8 cellular contexts compared by ENCODE assay signal in the genomic region with DNA sequence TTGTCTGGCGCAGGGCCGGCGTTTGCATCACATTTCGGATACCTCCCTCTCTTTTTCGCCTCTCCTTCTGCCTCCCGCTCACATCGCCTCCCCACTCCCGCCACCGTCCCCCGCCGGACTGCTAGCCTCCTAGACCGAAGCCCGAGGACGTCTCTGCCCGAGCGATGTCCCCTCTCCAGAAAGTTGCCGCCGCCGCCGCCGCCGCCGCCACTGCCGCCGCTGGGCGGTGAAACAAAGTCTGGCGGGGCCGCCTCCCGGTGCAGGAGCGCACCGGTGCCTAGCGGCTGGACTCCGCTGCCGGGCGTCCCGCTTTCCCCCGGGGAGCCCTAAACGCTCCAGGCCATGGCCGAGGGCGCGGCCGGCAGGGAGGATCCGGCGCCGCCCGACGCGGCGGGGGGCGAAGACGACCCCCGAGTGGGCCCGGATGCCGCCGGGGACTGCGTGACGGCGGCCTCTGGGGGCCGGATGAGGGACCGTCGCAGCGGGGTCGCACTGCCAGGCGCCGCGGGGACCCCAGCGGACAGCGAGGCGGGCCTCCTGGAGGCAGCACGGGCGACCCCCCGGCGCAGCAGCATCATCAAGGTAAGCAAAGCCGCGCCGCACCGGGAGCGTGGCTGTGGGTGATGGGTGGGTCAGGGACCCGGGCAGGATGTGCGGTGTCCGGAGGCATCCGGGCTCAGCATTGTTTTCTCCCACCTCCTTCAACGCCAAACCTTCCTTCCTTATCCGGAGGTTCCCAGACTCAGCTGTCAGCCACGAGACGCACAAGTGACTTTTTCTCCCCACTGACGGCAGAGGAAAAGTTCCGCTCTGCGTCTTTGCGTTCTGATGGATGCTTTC. TPM values are rescaled to one million over a fixed set of nuclear protein-coding genes. Genes with fewer than 3 reads are reported as not detected.
A peak's percentile ranks its signal among the peaks of the same experiment; 100 is the strongest.
DNase-seq lines count a peak whose midpoint lies in the region; TF ChIP-seq lines count a peak whose summit lies in the region.

No MANE protein-coding gene starts in this region.

- no peak for TF ChIP-seq POLR2A in sigmoid colon (IDR thresholded peaks at IDR 0.05)

- H3K36me3 ChIP-seq in PC-9 (ENCODE audit: low read depth) = no peaks in the 10 kb centered on the region
- no peaks in the 10 kb centered on the region for H3K36me3 ChIP-seq in hepatocyte (replicated peaks; ENCODE audit: insufficient read depth, low read depth)
- no peaks in the 10 kb centered on the region for H3K36me3 ChIP-seq in sigmoid colon

- no peak overlapping the region for H3K27ac ChIP-seq in PC-9
- no peak overlapping the region for H3K27ac ChIP-seq in hepatocyte
- peak overlapping the region; percentile 77 to 86 (median 84) for H3K27ac ChIP-seq in sigmoid colon

- H2AFZ ChIP-seq in PC-9 = 0 out of 2 replicates have a peak overlapping the region, but pooled peaks have one; percentile 60
- peak overlapping the region; percentile 60 for H2AFZ ChIP-seq in hepatocyte

- H3K4me3 ChIP-seq in HFF-Myc (replicated peaks; ENCODE audit: low read depth, low read length) (peak overlapping the region; percentile 40), PC-9 (peak overlapping the region; percentile 41; the same call in 1 of the 2 replicates), hepatocyte (peak overlapping the region; percentile 76), sigmoid colon (peak overlapping the region; percentile 51 to 95 (median 68))

- CTCF ChIA-PET in PC-9 (lab: Charles Lee) = no interaction called here

- BruUV-seq in PC-9 (replicated peaks; lab: Mats Ljungman, UMichigan) = no TSS peak

- H3K4me1 ChIP-seq in PC-9 (replicated peaks; ENCODE audit: insufficient read depth) (no peaks in the 10 kb centered on the region), hepatocyte (ENCODE audit: insufficient read depth) (peaks cover 5% of the 10 kb centered on the region), sigmoid colon (peaks cover 0 to 50% (median 32%) of the 10 kb centered on the region in 4 donors)

- TF ChIP-seq CTCF in GM12872 (IDR thresholded peaks at IDR 0.05; ENCODE audit: insufficient read depth, low read depth, low read length) = peak; percentile 2; the same call in 1 of the 3 replicates
- no peak for TF ChIP-seq CTCF in HFF-Myc (IDR thresholded peaks at IDR 0.05; ENCODE audit: low read depth, low read length, missing control alignments)
- TF ChIP-seq CTCF in PC-9 (conservative IDR thresholded peaks at IDR 0.05) = no peak
- peak; percentile 10 for TF ChIP-seq CTCF in hepatocyte (IDR thresholded peaks at IDR 0.05; ENCODE audit: poor library complexity)
- TF ChIP-seq CTCF in sigmoid colon (IDR thresholded peaks at IDR 0.05) = no peak

- 2% methylated on average over 64 of the region's 90 CpGs for WGBS in hepatocyte (ENCODE audit: low lambda C conversion rate, missing lambda C conversion rate)
- WGBS in sigmoid colon, 2 donors = 1% methylated on average over 90 of the region's 90 CpGs

- no peaks in the 10 kb centered on the region for H3K79me2 ChIP-seq in PC-9 (ENCODE audit: low read depth)
- H3K79me2 ChIP-seq in hepatocyte = no peaks in the 10 kb centered on the region

- H4K20me1 ChIP-seq in PC-9 (ENCODE audit: insufficient read depth) (no peaks in the 10 kb centered on the region), hepatocyte (ENCODE audit: insufficient read depth, poor library complexity, severe bottlenecking) (no peaks in the 10 kb centered on the region)

- H3K27me3 ChIP-seq in PC-9 (ENCODE audit: insufficient read depth, low read depth) (peaks cover 22% of the 10 kb centered on the region), hepatocyte (peaks cover 28% of the 10 kb centered on the region), sigmoid colon (no peaks in the 10 kb centered on the region)

- POLR2A ChIA-PET in PC-9 (lab: Charles Lee; ENCODE audit: unreplicated experiment) = interaction anchor here (0.6 kb wide), 1 partner anchor 58 kb away, joined by 3 read pairs; no protein-coding TSS in a partner anchor

- H3K9me3 ChIP-seq in PC-9 (ENCODE audit: insufficient read depth, low read depth) = no peaks in the 10 kb centered on the region; the same call in 1 of the 2 replicates
- H3K9me3 ChIP-seq in hepatocyte (ENCODE audit: low read depth) = no peaks in the 10 kb centered on the region
- H3K9me3 ChIP-seq in sigmoid colon = no peaks in the 10 kb centered on the region

- no peak for TF ChIP-seq EP300 in sigmoid colon (IDR thresholded peaks at IDR 0.05)

- H3K4me2 ChIP-seq in PC-9 (peak overlapping the region; percentile 74), hepatocyte (peak overlapping the region; percentile 89)

- no peak for DNase-seq in HFF-Myc (ENCODE audit: extremely low read depth, low read depth)
- no peak for DNase-seq in PC-9
- DNase-seq in anterior cingulate cortex (lab: John Stamatoyannopoulos, UW) = peak in 36 of 58 donors; percentile 3 to 68 (median 29)
- DNase-seq in hepatocyte (ENCODE audit: low spot score) = peak; percentile 32
- DNase-seq in sigmoid colon = peak; percentile 80
- no peak for DNase-seq in DMS79 treated with DMSO at 0.1 percent for 48 hours (lab: John Stamatoyannopoulos, UW)
- DNase-seq in SHP77 treated with DMSO at 0.1 percent for 48 hours (lab: John Stamatoyannopoulos, UW) = no peak

- H3K9me2 ChIP-seq in PC-9 (ENCODE audit: insufficient read depth) (no peaks in the 10 kb centered on the region), hepatocyte (replicated peaks; ENCODE audit: insufficient read depth) (no peaks in the 10 kb centered on the region)

- intact Hi-C loops in PC-9 (cut with micrococcal nuclease; ENCODE audit: unreplicated experiment) = loop anchor here (1.0 kb wide), 1 partner anchor 491 kb away; no protein-coding TSS in a partner anchor
- intact Hi-C loops in sigmoid colon (cut with DNase I) = loop anchor here (2.0 to 10.0 kb wide), 4 partner anchors 98 to 1660 kb away; no protein-coding TSS in a partner anchor

- H3F3A ChIP-seq in PC-9 (ENCODE audit: insufficient read depth, low read depth) = no peaks in the 10 kb centered on the region

RNA-seq across cellular contexts. Expression of gene PLCL1, which starts 0.6 kb away (rescaled TPM):
- total RNA-seq in PC-9 (2021) (not detected in 2 replicates), hepatocyte (2.2 and 2.4 TPM in 2 replicates), sigmoid colon (10 to 100 TPM; 13.6 to 20.0 (median 16.9) TPM)
- polyA plus RNA-seq in hepatocyte (0.37 and 0.43 TPM in 2 replicates), sigmoid colon (1 to 10 TPM in 2 of 3 donors, under 1 TPM in 1; 0.69 to 3.0 (median 1.2) TPM)

RNA-seq across cellular contexts. Expression of gene BOLL, which starts 19.9 kb away (rescaled TPM):
- total RNA-seq in PC-9 (2021) = not detected in 2 replicates
- not detected in 2 replicates for total RNA-seq in hepatocyte
- not detected in 2 replicates for polyA plus RNA-seq in hepatocyte
- total RNA-seq in sigmoid colon = not detected
- not detected for polyA plus RNA-seq in sigmoid colon

Comparison
In these comparisons a context has a peak if more than half of its experiments do, and no peak if none do; other contexts are left out.
1. CTCF ChIP-seq: peak in GM12872 (single experiment) and hepatocyte (single experiment); none in HFF-Myc (single experiment), PC-9 (single experiment) and sigmoid colon (0 of 4).
2. DNase-seq: peak in anterior cingulate cortex (36 of 58), hepatocyte (single experiment) and sigmoid colon (single experiment); none in HFF-Myc (single experiment), PC-9 (0 of 2), DMS79 treated with DMSO at 0.1 percent for 48 hours (single experiment) and SHP77 treated with DMSO at 0.1 percent for 48 hours (single experiment).
3. H3K27ac ChIP-seq: peak in sigmoid colon (4 of 4); none in PC-9 (single experiment) and hepatocyte (single experiment).
4. Peak in every context shown above with its lines, with median percentiles within 50 percentile points of each other: H3K4me3 ChIP-seq.